ENCODE assay signal across 23 cellular contexts in the genomic region with DNA sequence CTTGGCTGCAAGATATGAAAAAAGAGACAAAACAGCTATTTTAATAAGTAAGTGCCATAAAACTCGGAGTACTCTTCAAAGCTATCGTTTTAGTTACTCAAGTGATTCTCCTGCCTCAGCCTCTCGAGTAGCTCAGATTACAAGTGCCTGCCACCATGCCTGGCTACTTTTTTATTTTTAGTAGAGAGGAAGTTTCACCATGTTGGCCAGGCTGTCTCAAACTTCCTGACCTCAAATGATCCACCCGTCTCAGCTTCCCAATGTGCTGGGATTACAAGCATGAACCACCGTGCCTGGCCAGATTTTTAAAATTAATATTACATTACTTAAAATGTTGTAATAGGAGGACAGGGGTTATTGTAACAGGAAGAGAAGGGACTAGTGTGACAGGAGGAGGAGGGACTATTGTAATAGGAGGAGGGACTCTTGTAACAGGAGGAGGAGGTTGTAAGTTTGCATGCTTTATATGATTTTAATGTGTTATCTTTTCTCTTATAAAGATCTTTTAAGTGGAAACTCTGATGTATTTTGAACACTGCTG.
A peak's percentile ranks its signal among the peaks of the same experiment; 100 is the strongest.
DNase-seq lines count a peak whose midpoint lies in the region; ATAC-seq, FAIRE-seq and TF ChIP-seq lines count a peak whose summit lies in the region.
"Had no signal": no experiment of that assay in that cellular context is flagged by ENCODE, and none has a peak within 500 bp of the region (broad histone marks: within the 10 kb centered on the region; RNA-seq: fewer than 3 reads in every experiment).

No MANE protein-coding gene starts in this region.

- H3K4me3 ChIP-seq in fibroblast of mammary gland (ENCODE audit: control insufficient read depth, low read depth, low read length) (no peak overlapping the region), thoracic aorta (no peak overlapping the region)
- H3K4me3 ChIP-seq: heart right ventricle, ovary had no signal

- H3K27me3 ChIP-seq in thoracic aorta (replicated peaks; ENCODE audit: insufficient read depth) = no peaks in the 10 kb centered on the region
- H3K27me3 ChIP-seq: heart right ventricle, ovary had no signal

- H3K9me3 ChIP-seq in thoracic aorta = no peaks in the 10 kb centered on the region
- H3K9me3 ChIP-seq: heart right ventricle, ovary had no signal

- peak; percentile 81 to 82 for DNase-seq in Kasumi-1 (lab: John Stamatoyannopoulos, UW)
- peak; percentile 44 for DNase-seq in NOMO-1 treated with DMSO at 0.1 percent for 48 hours (lab: John Stamatoyannopoulos, UW; ENCODE audit: unreplicated experiment)
- peak; percentile 23 for DNase-seq in fibroblast of mammary gland (ENCODE audit: low read depth)
- DNase-seq in thoracic aorta (ENCODE audit: low spot score) = no peak
- no peak for DNase-seq in GM10266 (ENCODE audit: extremely low spot score)
- DNase-seq in HTR-8/SVneo (ENCODE audit: insufficient read length, low spot score) = no peak
- no peak for DNase-seq in stimulated activated naive CD4-positive, alpha-beta T cell treated with Interleukin-2 at 50 U/mL for 16 hours (lab: John Stamatoyannopoulos, UW)
- DNase-seq: activated CD4-positive, alpha-beta T cell treated with anti-CD3 and anti-CD28 coated beads for 1 hour; activated CD8-positive, alpha-beta T cell treated with anti-CD3 and anti-CD28 coated beads for 36 hours; activated effector memory CD4-positive, alpha-beta T cell treated with Interleukin-2 at 50 U/mL for 16 hours; activated naive CD8-positive, alpha-beta T cell treated with anti-CD3 and anti-CD28 coated beads, Interleukin-2, amount 10 ng/mL, durations not matched to agents 7 days and 5 days; heart right ventricle; midbrain; NCI-H187; NCI-H345; NCI-H82; ovary; right cardiac atrium; stimulated activated CD4-positive, alpha-beta T cell treated with anti-CD3 and anti-CD28 coated beads, Interleukin-12 subunit alpha, Interleukin-12 subunit beta, amount 100 ng/mL, for 4 hours; stimulated activated CD4-positive, alpha-beta T cell treated with anti-CD3 and anti-CD28 coated beads, Interleukin-4, amount 100 ng/mL, for 24 hours; stimulated activated naive CD8-positive, alpha-beta T cell treated with anti-CD3 and anti-CD28 coated beads, Interleukin-15, Interleukin-2, amounts not matched to agents 100 U/mL and 50 U/mL, for 24 hours had no signal

- peak; percentile 68 for ATAC-seq in thoracic aorta (ENCODE audit: insufficient number of reproducible peaks, low FRiP score, low read depth)
- ATAC-seq: activated CD8-positive, alpha-beta T cell treated with anti-CD3 and anti-CD28 coated beads for 36 hours; natural killer cell treated with Interleukin-12 subunit alpha and Interleukin-12 subunit beta and Interleukin-15 and Interleukin-18, amount 100 ng/mL, for 72 hours; stimulated activated naive CD8-positive, alpha-beta T cell treated with anti-CD3 and anti-CD28 coated beads, Interleukin-15, Interleukin-2, amounts not matched to agents 100 U/mL and 50 U/mL, for 24 hours had no signal

- peaks cover 11 to 20% of the 10 kb centered on the region in 2 donors for H3K4me1 ChIP-seq in thoracic aorta (ENCODE audit: control insufficient read depth in 1 of 2, low read depth in 2 of 2)

- TF ChIP-seq CTCF in fibroblast of mammary gland (conservative IDR thresholded peaks at IDR 0.05; ENCODE audit: control insufficient read depth, insufficient read depth, low read depth, low read length) (no peak), thoracic aorta (IDR thresholded peaks at IDR 0.05) (no peak), GM10266 (IDR thresholded peaks at IDR 0.05; ENCODE audit: control insufficient read depth, insufficient read depth, low read depth, missing control alignments) (no peak)

- no peaks in the 10 kb centered on the region for H3K36me3 ChIP-seq in thoracic aorta
- H3K36me3 ChIP-seq: ovary had no signal

- FAIRE-seq in HTR-8/SVneo (lab: Jason Lieb, UNC) = no peak
- FAIRE-seq: RCC 7860 had no signal

- peak overlapping the region; percentile 13 to 54 for H3K27ac ChIP-seq in thoracic aorta
- H3K27ac ChIP-seq: ovary had no signal

Comparison
In these comparisons a context has a peak if more than half of its experiments do, and no peak if none do; other contexts are left out.
1. DNase-seq: peak in Kasumi-1 (2 of 2), NOMO-1 treated with DMSO at 0.1 percent for 48 hours (single experiment) and fibroblast of mammary gland (single experiment); none in thoracic aorta (single experiment), GM10266 (single experiment), HTR-8/SVneo (single experiment) and stimulated activated naive CD4-positive, alpha-beta T cell treated with Interleukin-2 at 50 U/mL for 16 hours (single experiment).